In the genomic region with DNA sequence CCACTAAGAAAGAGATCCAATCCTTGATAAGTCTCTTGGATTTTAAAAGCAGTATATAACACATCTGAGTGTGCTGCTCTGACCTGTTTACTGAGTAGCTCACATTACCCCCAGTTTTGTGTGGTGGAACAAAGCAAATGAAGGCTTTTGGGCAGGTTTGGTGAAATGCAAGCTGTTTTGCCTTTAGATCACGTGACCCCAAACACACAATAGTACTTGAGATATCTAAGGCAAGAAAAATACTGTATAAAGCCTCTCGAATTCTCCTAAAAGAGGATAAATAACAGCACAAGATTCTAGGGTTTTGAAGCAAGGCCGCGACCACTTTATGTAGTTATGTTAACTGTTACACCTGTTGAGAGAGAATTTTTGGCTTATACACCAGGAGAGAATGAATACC, we compare ENCODE assay signal across 33 cellular contexts. TPM values are rescaled to one million over a fixed set of nuclear protein-coding genes. Genes with fewer than 3 reads are reported as not detected.
"Had no signal": no experiment of that assay in that cellular context is flagged by ENCODE, and none has a peak within 500 bp of the region (broad histone marks: within the 10 kb centered on the region; RNA-seq: fewer than 3 reads in every experiment).

No MANE protein-coding gene starts in this region.

- ATAC-seq: activated CD4-positive, alpha-beta T cell treated with anti-CD3 and anti-CD28 coated beads for 36 hours; activated CD8-positive, alpha-beta memory T cell treated with anti-CD3 and anti-CD28 coated beads, Interleukin-2, amount 10 ng/mL, durations not matched to agents 7 days and 5 days; activated CD8-positive, alpha-beta T cell treated with anti-CD3 and anti-CD28 coated beads, Interleukin-2, amount 10 ng/mL, durations not matched to agents 7 days and 5 days; activated naive CD4-positive, alpha-beta T cell treated with anti-CD3 and anti-CD28 coated beads, Interleukin-2, amount 50 U/mL, for 72 hours; activated T-cell treated with anti-CD3 and anti-CD28 coated beads, Interleukin-2, amount 50 U/mL, for 72 hours; body of pancreas; gastroesophageal sphincter; naive thymus-derived CD4-positive, alpha-beta T cell; right cardiac atrium; stimulated activated effector memory CD8-positive, alpha-beta T cell treated with anti-CD3 and anti-CD28 coated beads, Interleukin-12 subunit alpha, Interleukin-12 subunit beta, amount 100 ng/mL, for 72 hours had no signal

- H2AFZ ChIP-seq: hepatocyte had no signal

- H3K4me2 ChIP-seq: hepatocyte had no signal

- DNase-seq: activated CD4-positive, alpha-beta T cell treated with anti-CD3 and anti-CD28 coated beads for 36 hours; activated CD4-positive, CD25-positive, alpha-beta regulatory T cell; activated CD8-positive, alpha-beta memory T cell treated with anti-CD3 and anti-CD28 coated beads, Interleukin-2, amount 10 ng/mL, durations not matched to agents 7 days and 5 days; activated CD8-positive, alpha-beta T cell treated with anti-CD3 and anti-CD28 coated beads, Interleukin-2, amount 10 ng/mL, durations not matched to agents 7 days and 5 days; activated naive CD4-positive, alpha-beta T cell; activated T-cell treated with anti-CD3 and anti-CD28 coated beads for 4 hours; activated T-cell treated with anti-CD3 and anti-CD28 coated beads, Interleukin-2, amount 50 U/mL, for 72 hours; body of pancreas; central memory CD4-positive, alpha-beta T cell; islet precursor cell; left cardiac atrium; naive thymus-derived CD4-positive, alpha-beta T cell; right cardiac atrium; stimulated activated CD4-positive, alpha-beta T cell treated with anti-CD3 and anti-CD28 coated beads, Interleukin-12 subunit alpha, Interleukin-12 subunit beta, amount 100 ng/mL, for 4 hours; stimulated activated CD4-positive, alpha-beta T cell treated with anti-CD3 and anti-CD28 coated beads, Interleukin-4, amount 100 ng/mL, for 24 hours; trophoblast cell had no signal

- H3K79me2 ChIP-seq: hepatocyte had no signal

- H3K4me3 ChIP-seq: body of pancreas, gastroesophageal sphincter, hepatocyte, skin epidermis, thoracic aorta had no signal

- H3K9me3 ChIP-seq: body of pancreas, gastroesophageal sphincter, thoracic aorta had no signal

- H3K4me1 ChIP-seq: body of pancreas, gastroesophageal sphincter had no signal

- FAIRE-seq: endothelial cell of umbilical vein, urothelium cell line had no signal

- H3K27me3 ChIP-seq: body of pancreas, gastroesophageal sphincter, hepatocyte had no signal

- H3K36me3 ChIP-seq: gastroesophageal sphincter, thoracic aorta had no signal

- H3K27ac ChIP-seq: body of pancreas, gastroesophageal sphincter, hepatocyte, skin epidermis, thoracic aorta had no signal

RNA-seq across cellular contexts. Expression of a gene that starts 49.3 kb away (rescaled TPM):
- total RNA-seq: activated CD4-positive, alpha-beta T cell treated with anti-CD3 and anti-CD28 coated beads for 36 hours; activated CD8-positive, alpha-beta memory T cell treated with anti-CD3 and anti-CD28 coated beads, Interleukin-2, amount 10 ng/mL, durations not matched to agents 7 days and 5 days; activated CD8-positive, alpha-beta T cell treated with anti-CD3 and anti-CD28 coated beads, Interleukin-2, amount 10 ng/mL, durations not matched to agents 7 days and 5 days; activated naive CD4-positive, alpha-beta T cell treated with anti-CD3 and anti-CD28 coated beads, Interleukin-2, amount 50 U/mL, for 72 hours; activated T-cell treated with anti-CD3 and anti-CD28 coated beads, Interleukin-2, amount 50 U/mL, for 72 hours; body of pancreas; endothelial cell of umbilical vein; fibroblast of lung; fibroblast of villous mesenchyme; gastroesophageal sphincter; hepatocyte; left cardiac atrium; liver; mammary epithelial cell; mesothelial cell of epicardium; naive thymus-derived CD4-positive, alpha-beta T cell; right cardiac atrium; subcutaneous adipose tissue; T-helper 2 cell treated with Interferon-gamma antibody and Interleukin-4, amounts not matched to agents 100 ng/mL and 5 ng/mL, for 36 hours; thoracic aorta had no signal
- polyA plus RNA-seq: endothelial cell of umbilical vein; esophagus; fibroblast of lung; hepatocyte; liver; mammary epithelial cell; naive thymus-derived CD4-positive, alpha-beta T cell; neural cell; right cardiac atrium had no signal
